Comparison of ENCODE assay signal across 8 cellular contexts in genomic region chr6:11094411-11094851, GRCh38. TPM values are rescaled to one million over a fixed set of nuclear protein-coding genes. Genes with fewer than 3 reads are reported as not detected.
A peak's percentile ranks its signal among the peaks of the same experiment; 100 is the strongest.
DNase-seq lines count a peak whose midpoint lies in the region; ATAC-seq and TF ChIP-seq lines count a peak whose summit lies in the region.

No MANE protein-coding gene starts in this region.

- peak overlapping the region; percentile 88 for H3K27ac ChIP-seq in 22Rv1
- H3K27ac ChIP-seq in endodermal cell (ENCODE audit: low read depth, low read length): no peak overlapping the region

- H3K27me3 ChIP-seq in GM06990 (replicated peaks; ENCODE audit: control insufficient read depth, insufficient read depth, low read length) (no peaks in the 10 kb centered on the region), endodermal cell (ENCODE audit: control insufficient read depth, insufficient read depth, low read length, poor library complexity, severe bottlenecking) (no peaks in the 10 kb centered on the region), mucosa of stomach (ENCODE audit: control insufficient read depth, insufficient read depth, low read length) (no peaks in the 10 kb centered on the region)

- H3K4me3 ChIP-seq in GM06990 (replicated peaks; ENCODE audit: low read depth, low read length) (peak overlapping the region; percentile 94), endodermal cell (ENCODE audit: low read length) (peak overlapping the region; percentile 95), mucosa of stomach (ENCODE audit: low read length) (peak overlapping the region; percentile 38)

- TF ChIP-seq CTCF in 22Rv1 (IDR thresholded peaks at IDR 0.05) (no peak), GM06990 (IDR thresholded peaks at IDR 0.05; ENCODE audit: insufficient read depth, low read length, poor library complexity, severe bottlenecking) (no peak), endodermal cell (conservative IDR thresholded peaks at IDR 0.05) (no peak)

- peak overlapping the region; percentile 96 for H3K27ac Mint-ChIP-seq in endodermal cell
- H3K27ac Mint-ChIP-seq in stimulated activated naive CD8-positive, alpha-beta T cell treated with anti-CD3 and anti-CD28 coated beads, Interleukin-15, Interleukin-2, amounts not matched to agents 100 ng/mL and 50 ng/mL, for 24 hours: peak overlapping the region; percentile 96

- H3K9me3 ChIP-seq in endodermal cell (ENCODE audit: control insufficient read depth, low read length): no peaks in the 10 kb centered on the region
- no peaks in the 10 kb centered on the region for H3K9me3 ChIP-seq in mucosa of stomach (ENCODE audit: control insufficient read depth, low read length)

- peaks cover 25% of the 10 kb centered on the region for H3K4me1 Mint-ChIP-seq in endodermal cell
- H3K4me1 Mint-ChIP-seq in stimulated activated naive CD8-positive, alpha-beta T cell treated with anti-CD3 and anti-CD28 coated beads, Interleukin-15, Interleukin-2, amounts not matched to agents 100 ng/mL and 50 ng/mL, for 24 hours (ENCODE audit: low read depth): peaks cover 31% of the 10 kb centered on the region

- peak overlapping the region; percentile 77 for H3K9ac ChIP-seq in endodermal cell (ENCODE audit: extremely low read depth, low read length, poor library complexity, severe bottlenecking)
- H3K9ac ChIP-seq in mucosa of stomach (ENCODE audit: low read length): peak overlapping the region; percentile 72

- peaks cover 2% of the 10 kb centered on the region for H3K9me3 Mint-ChIP-seq in endodermal cell
- H3K9me3 Mint-ChIP-seq in stimulated activated naive CD8-positive, alpha-beta T cell treated with anti-CD3 and anti-CD28 coated beads, Interleukin-15, Interleukin-2, amounts not matched to agents 100 ng/mL and 50 ng/mL, for 24 hours: no peaks in the 10 kb centered on the region

- H3K4me1 ChIP-seq in endodermal cell (ENCODE audit: control insufficient read depth, insufficient read depth, low read length): no peaks in the 10 kb centered on the region
- H3K4me1 ChIP-seq in mucosa of stomach (ENCODE audit: control insufficient read depth, insufficient read depth, low read length): no peaks in the 10 kb centered on the region

- no peaks in the 10 kb centered on the region for H3K36me3 ChIP-seq in GM06990 (ENCODE audit: control insufficient read depth, insufficient read depth, low read length)
- H3K36me3 ChIP-seq in endodermal cell (ENCODE audit: control insufficient read depth, insufficient read depth, low read length): peaks cover 10% of the 10 kb centered on the region
- no peaks in the 10 kb centered on the region for H3K36me3 ChIP-seq in mucosa of stomach (ENCODE audit: control insufficient read depth, insufficient read depth, low read length)

- peak; percentile 35 for ATAC-seq in HG02571 (IDR thresholded peaks at IDR 0.05; ENCODE audit: unreplicated experiment)

- no peaks in the 10 kb centered on the region for H3K27me3 Mint-ChIP-seq in endodermal cell (ENCODE audit: insufficient read depth)
- H3K27me3 Mint-ChIP-seq in stimulated activated naive CD8-positive, alpha-beta T cell treated with anti-CD3 and anti-CD28 coated beads, Interleukin-15, Interleukin-2, amounts not matched to agents 100 ng/mL and 50 ng/mL, for 24 hours: no peaks in the 10 kb centered on the region

- WGBS in endodermal cell (ENCODE audit: insufficient coverage in 1 of 2, insufficient read length in 1 of 2), 2 experiments: 0 to 1% methylated on average over 9 to 15 of the region's 15 CpGs

- peak overlapping the region; percentile 87 for H3K4me3 Mint-ChIP-seq in endodermal cell
- peak overlapping the region; percentile 93 for H3K4me3 Mint-ChIP-seq in stimulated activated naive CD8-positive, alpha-beta T cell treated with anti-CD3 and anti-CD28 coated beads, Interleukin-15, Interleukin-2, amounts not matched to agents 100 ng/mL and 50 ng/mL, for 24 hours

- DNase-seq in GM06990 (ENCODE audit: extremely low read depth, insufficient read length) (no peak), MV-4-11 (lab: John Stamatoyannopoulos, UW) (peak; percentile 13), endodermal cell (peak; percentile 85)
- peak; percentile 61 for DNase-seq in activated CD4-positive, alpha-beta T cell treated with anti-CD3 and anti-CD28 coated beads for 48 hours

- peaks cover 6% of the 10 kb centered on the region for H3K36me3 Mint-ChIP-seq in endodermal cell (ENCODE audit: low read depth)
- peaks cover 15% of the 10 kb centered on the region for H3K36me3 Mint-ChIP-seq in stimulated activated naive CD8-positive, alpha-beta T cell treated with anti-CD3 and anti-CD28 coated beads, Interleukin-15, Interleukin-2, amounts not matched to agents 100 ng/mL and 50 ng/mL, for 24 hours (ENCODE audit: low read depth)

RNA-seq across cellular contexts. Expression of gene SMIM13, which starts 0.8 kb away (rescaled TPM):
- total RNA-seq in endodermal cell: 10 to 100 TPM; 12.2 TPM
- polyA plus RNA-seq in endodermal cell (2013, experiment 1 of 2): 13.0 TPM
- 12.5 TPM for polyA plus RNA-seq in endodermal cell (2013, experiment 2 of 2)

RNA-seq across cellular contexts. Expression of gene ERVFRD-1, which starts 17.1 kb away (rescaled TPM):
- total RNA-seq in endodermal cell: not detected
- polyA plus RNA-seq in endodermal cell (2013, experiment 1 of 2): not detected
- not detected for polyA plus RNA-seq in endodermal cell (2013, experiment 2 of 2)

RNA-seq across cellular contexts. Expression of gene ELOVL2, which starts 50.3 kb away (rescaled TPM):
- 10 to 100 TPM in 1 of 2 donors, 1 to 10 TPM in 1; 7.3 to 14.1 TPM for total RNA-seq in endodermal cell
- polyA plus RNA-seq in endodermal cell (2013, experiment 1 of 2): 13.2 TPM
- 16.8 TPM for polyA plus RNA-seq in endodermal cell (2013, experiment 2 of 2)

Comparison
In these comparisons a context has a peak if more than half of its experiments do, and no peak if none do; other contexts are left out.
1. H3K4me3 ChIP-seq: peak in every context shown above with its lines; median percentile 95 in endodermal cell; 94 in GM06990; 38 in mucosa of stomach.